Comparison of ENCODE assay signal across 8 cellular contexts in the genomic region with DNA sequence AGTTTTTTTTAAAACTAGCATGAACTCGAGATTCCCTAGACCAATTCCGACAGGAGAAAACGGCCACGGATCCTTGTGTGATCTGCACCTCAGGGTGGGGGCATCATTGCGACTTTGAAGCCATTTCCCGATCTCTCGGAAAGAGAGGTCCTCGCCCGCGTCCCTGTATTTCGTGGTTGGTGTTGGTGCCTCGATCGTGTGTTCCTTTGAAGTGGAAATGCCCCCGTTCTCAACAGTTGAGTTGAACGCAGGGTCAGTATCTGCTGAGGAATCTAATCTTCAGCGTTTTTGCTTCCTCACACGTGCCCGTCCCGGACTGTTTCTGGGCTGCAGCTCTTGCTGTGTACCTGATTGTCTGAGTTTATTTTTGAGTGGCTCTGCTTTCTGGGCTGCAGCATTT. TPM values are rescaled to one million over a fixed set of nuclear protein-coding genes. Genes with fewer than 3 reads are reported as not detected.
DNase-seq lines count a peak whose midpoint lies in the region; ATAC-seq, FAIRE-seq and TF ChIP-seq lines count a peak whose summit lies in the region.

No MANE protein-coding gene starts in this region.

- FAIRE-seq in astrocyte (lab: Jason Lieb, UNC) (no peak), urothelium cell line (lab: Jason Lieb, UNC) (no peak)

- intact Hi-C loops in Caco-2 (cut with micrococcal nuclease; ENCODE audit: unreplicated experiment): loop anchor here (5.0 to 10.0 kb wide), 2 partner anchors 62 to 94 kb away; a partner anchor contains a TSS

- H3K4me1 Mint-ChIP-seq in Caco-2 (ENCODE audit: low read depth, unreplicated experiment) (peaks cover 7% of the 10 kb centered on the region), astrocyte (ENCODE audit: low read depth, unreplicated experiment) (peaks cover 13% of the 10 kb centered on the region)

- DNase-seq in Caco-2 (peak in 1 of 2 experiments; percentile 5), Karpas-422 (peak; percentile 74), astrocyte (ENCODE audit: low read depth) (no peak), lung microvascular endothelial cell (ENCODE audit: low read depth in 2 of 2) (peak; percentile 11 to 20), urothelium cell line (ENCODE audit: low spot score) (peak; percentile 13), NCI-H2107 treated with DMSO at 0.1 percent for 48 hours (lab: John Stamatoyannopoulos, UW; ENCODE audit: unreplicated experiment) (no peak), mucosa of gallbladder (ENCODE audit: low spot score) (no peak)

- H2AFZ ChIP-seq in Karpas-422 (ENCODE audit: low read length) (0 out of 2 replicates have a peak overlapping the region, but pooled peaks have one; percentile 5), astrocyte (ENCODE audit: low read depth, low read length) (no peak overlapping the region)

- peaks cover 65% of the 10 kb centered on the region for H3K79me2 ChIP-seq in Karpas-422 (ENCODE audit: low read length)
- peaks cover 57% of the 10 kb centered on the region for H3K79me2 ChIP-seq in astrocyte (ENCODE audit: insufficient read depth, low read length)

- TF ChIP-seq CTCF in Caco-2 (IDR thresholded peaks at IDR 0.05; ENCODE audit: insufficient read depth in 1 of 2, low read depth in 1 of 2, low read length in 1 of 2, severe bottlenecking in 1 of 2, unreplicated experiment in 1 of 2) (no peak), astrocyte (IDR thresholded peaks at IDR 0.05; ENCODE audit: insufficient read depth, low read depth, low read length) (no peak)

- H3K36me3 Mint-ChIP-seq in Caco-2 (ENCODE audit: insufficient read depth, unreplicated experiment) (peaks cover 18% of the 10 kb centered on the region), astrocyte (ENCODE audit: low read depth, unreplicated experiment) (peaks cover 8% of the 10 kb centered on the region)

- POLR2A ChIA-PET in Caco-2 (lab: Charles Lee): no interaction called here

- no peaks in the 10 kb centered on the region for H3K27me3 Mint-ChIP-seq in Caco-2 (ENCODE audit: insufficient read depth, unreplicated experiment)
- H3K27me3 Mint-ChIP-seq in astrocyte (ENCODE audit: low read depth, unreplicated experiment): no peaks in the 10 kb centered on the region

- H3K9me3 Mint-ChIP-seq in Caco-2 (ENCODE audit: unreplicated experiment): no peaks in the 10 kb centered on the region
- H3K9me3 Mint-ChIP-seq in astrocyte (ENCODE audit: unreplicated experiment): no peaks in the 10 kb centered on the region

- H3K4me3 Mint-ChIP-seq in Caco-2 (ENCODE audit: unreplicated experiment): peak overlapping the region; percentile 80
- H3K4me3 Mint-ChIP-seq in astrocyte (ENCODE audit: unreplicated experiment): peak overlapping the region; percentile 97

- ATAC-seq in HG03039 (IDR thresholded peaks at IDR 0.05; ENCODE audit: unreplicated experiment): no peak

- H3K27me3 ChIP-seq in Caco-2 (replicated peaks; ENCODE audit: control insufficient read depth, insufficient read depth, low read length) (no peaks in the 10 kb centered on the region), Karpas-422 (ENCODE audit: low read length) (no peaks in the 10 kb centered on the region), astrocyte (ENCODE audit: insufficient read depth, low read length) (no peaks in the 10 kb centered on the region)

- H3K4me2 ChIP-seq in Karpas-422 (ENCODE audit: low read depth, low read length, poor library complexity, severe bottlenecking) (peak overlapping the region; percentile 100), astrocyte (ENCODE audit: low read length) (peak overlapping the region; percentile 99)

- H3K36me3 ChIP-seq in Caco-2 (ENCODE audit: control insufficient read depth, insufficient read depth, low read length) (peaks cover 1% of the 10 kb centered on the region; the same call in 1 of the 2 replicates), Karpas-422 (ENCODE audit: insufficient read depth, low read length) (peaks cover 10% of the 10 kb centered on the region; the same call in 1 of the 2 replicates), astrocyte (ENCODE audit: insufficient read depth, low read length) (peaks cover 8% of the 10 kb centered on the region)

- H4K20me1 ChIP-seq in Karpas-422 (ENCODE audit: insufficient read depth, low read depth, low read length): peaks cover 12% of the 10 kb centered on the region; the same call in 1 of the 2 replicates
- H4K20me1 ChIP-seq in astrocyte (ENCODE audit: insufficient read depth, low read length): peaks cover 35% of the 10 kb centered on the region

- H3K9ac ChIP-seq in Karpas-422 (ENCODE audit: low read length): peak overlapping the region; percentile 98
- peak overlapping the region; percentile 87 for H3K9ac ChIP-seq in astrocyte (ENCODE audit: low read length)

- H3K4me3 ChIP-seq in Caco-2 (ENCODE audit: low read depth, low read length) (peak overlapping the region; percentile 52), Karpas-422 (ENCODE audit: low read length) (peak overlapping the region; percentile 99), astrocyte (ENCODE audit: insufficient read depth, low read depth, low read length) (peak overlapping the region; percentile 76)

- CTCF ChIA-PET in Caco-2 (lab: Charles Lee): no interaction called here

- BruUV-seq in Caco-2 (replicated peaks; lab: Mats Ljungman, UMichigan): no TSS peak

- H3K27ac ChIP-seq in Karpas-422 (ENCODE audit: low read length): peak overlapping the region; percentile 28
- peak overlapping the region; percentile 66 for H3K27ac ChIP-seq in astrocyte (ENCODE audit: low read depth, low read length)

- H3K9me3 ChIP-seq in Caco-2 (no peaks in the 10 kb centered on the region), Karpas-422 (ENCODE audit: low read length) (no peaks in the 10 kb centered on the region), astrocyte (ENCODE audit: insufficient read depth, low read depth, low read length) (no peaks in the 10 kb centered on the region)

- H3K27ac Mint-ChIP-seq in Caco-2 (ENCODE audit: unreplicated experiment) (peak overlapping the region; percentile 79), astrocyte (ENCODE audit: unreplicated experiment) (peak overlapping the region; percentile 71)

- H3K4me1 ChIP-seq in Caco-2 (peaks cover 9% of the 10 kb centered on the region), Karpas-422 (ENCODE audit: low read length) (peaks cover 30% of the 10 kb centered on the region), astrocyte (ENCODE audit: insufficient read depth, low read length) (peaks cover 37% of the 10 kb centered on the region)

- no peaks in the 10 kb centered on the region for H3K9me2 ChIP-seq in Karpas-422 (replicated peaks; ENCODE audit: insufficient read depth, low read length)

RNA-seq across cellular contexts. Expression of a gene that starts 1.1 kb away (rescaled TPM):
- 24.7 and 27.3 TPM in 2 replicates for total RNA-seq in Caco-2 (2022)
- 7.6 TPM in 2 replicates for total RNA-seq in Karpas-422 (2014; rRNA removed; shearing (Covaris generic); ENCODE audit: low replicate concordance)
- total RNA-seq in astrocyte: 15.7 and 18.0 TPM in 2 replicates
- total RNA-seq in lung microvascular endothelial cell: 5.9 and 9.5 TPM in 2 replicates
- 21.1 TPM for total RNA-seq in mucosa of gallbladder

RNA-seq across cellular contexts. Expression of a gene that starts 1.4 kb away (rescaled TPM):
- 16.0 and 16.2 TPM in 2 replicates for total RNA-seq in Caco-2 (2022)
- 13.6 and 16.1 TPM in 2 replicates for total RNA-seq in Karpas-422 (2014; rRNA removed; shearing (Covaris generic); ENCODE audit: low replicate concordance)
- 15.7 and 16.3 TPM in 2 replicates for total RNA-seq in astrocyte
- 10.7 and 17.5 TPM in 2 replicates for total RNA-seq in lung microvascular endothelial cell
- total RNA-seq in mucosa of gallbladder: 48.5 TPM

Comparison
In these comparisons a context has a peak if more than half of its experiments do, and no peak if none do; other contexts are left out.
1. DNase-seq: peak in Karpas-422 (single experiment), lung microvascular endothelial cell (2 of 2) and urothelium cell line (single experiment); none in astrocyte (single experiment), NCI-H2107 treated with DMSO at 0.1 percent for 48 hours (single experiment) and mucosa of gallbladder (single experiment).
2. Peak in every context shown above with its lines, with median percentiles within 50 percentile points of each other: H3K4me3 ChIP-seq.